Comparison of ENCODE assay signal across 8 cellular contexts in the genomic region with DNA sequence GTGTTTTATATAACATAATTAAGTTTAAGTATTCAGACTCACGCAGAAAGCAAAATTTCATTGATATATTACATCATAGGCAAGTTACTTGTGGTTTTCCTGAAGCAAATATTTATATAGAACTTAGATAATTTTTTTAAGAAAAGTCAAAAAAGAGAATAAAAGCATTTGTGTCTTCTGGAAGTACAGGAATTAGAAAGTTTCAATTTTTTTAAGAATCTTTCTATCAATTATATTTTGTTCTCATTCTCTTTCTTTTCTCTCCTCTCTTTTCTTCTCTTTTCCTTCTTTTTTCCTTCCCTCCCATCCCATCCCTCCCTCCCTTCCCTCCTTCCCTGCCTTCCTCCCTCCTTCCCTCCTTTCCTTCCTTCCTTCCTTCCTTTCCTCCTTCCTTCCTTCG.
"Had no signal": no experiment of that assay in that cellular context is flagged by ENCODE, and none has a peak within 500 bp of the region (broad histone marks: within the 10 kb centered on the region; RNA-seq: fewer than 3 reads in every experiment).

No MANE protein-coding gene starts in this region.

- DNase-seq: GDM1, GF-D8 had no signal

- ATAC-seq: GM12878 had no signal

- FAIRE-seq: G401.6, GM12878, GM12891, GM12892, GM18507, GM19239 had no signal

- H3K4me3 ChIP-seq: GM12878 had no signal
